ENCODE assay signal across 8 cellular contexts in the genomic region with DNA sequence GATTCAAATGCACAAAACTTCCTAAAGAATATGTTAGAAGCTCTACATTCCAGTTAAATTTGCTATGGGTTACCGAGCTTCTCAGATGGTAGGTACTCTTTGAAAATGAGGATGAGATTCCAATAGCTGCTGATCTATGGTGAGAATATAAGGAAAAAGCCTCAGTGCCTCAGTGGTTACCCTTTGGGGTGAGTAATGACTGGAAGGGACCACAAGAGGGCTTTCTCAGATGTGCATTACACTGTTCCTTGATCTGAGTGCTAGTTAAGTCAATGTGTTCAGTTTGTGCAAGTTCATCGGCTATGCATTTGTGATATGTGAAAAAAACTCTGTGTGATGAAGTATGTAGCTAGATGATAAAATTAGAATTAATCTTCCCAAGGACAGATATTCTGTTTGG. TPM values are rescaled to one million over a fixed set of nuclear protein-coding genes. Genes with fewer than 3 reads are reported as not detected.
DNase-seq lines count a peak whose midpoint lies in the region; ATAC-seq and TF ChIP-seq lines count a peak whose summit lies in the region.

No MANE protein-coding gene starts in this region.

- peaks cover 11% of the 10 kb centered on the region for H3K4me1 Mint-ChIP-seq in mesothelial cell of epicardium

- H3K9me3 Mint-ChIP-seq in mesothelial cell of epicardium, result no peaks in the 10 kb centered on the region

- TF ChIP-seq POLR2A in NB4 (IDR thresholded peaks at IDR 0.05; ENCODE audit: extremely low read depth, insufficient read length), result no peak

- DNase-seq in Daoy (ENCODE audit: low read depth) (peak; percentile 33), NB4 (ENCODE audit: low read depth) (peak; percentile 58), astrocyte of the hippocampus (ENCODE audit: low read depth, low spot score) (peak; percentile 55), mesothelial cell of epicardium (ENCODE audit: low spot score in 2 of 2, unreplicated experiment in 2 of 2) (no peak), NCI-H1048 (lab: John Stamatoyannopoulos, UW) (no peak), HK-2 (ENCODE audit: unreplicated experiment) (no peak)
- no peak for DNase-seq in central memory CD4-positive, alpha-beta T cell

- H3K4me3 Mint-ChIP-seq in mesothelial cell of epicardium, result no peak overlapping the region

- H3K27ac Mint-ChIP-seq in mesothelial cell of epicardium, result no peak overlapping the region

- peak; percentile 53 for ATAC-seq in GM21529 (IDR thresholded peaks at IDR 0.05; ENCODE audit: unreplicated experiment)

- no peaks in the 10 kb centered on the region for H3K36me3 Mint-ChIP-seq in mesothelial cell of epicardium

- TF ChIP-seq CTCF in NB4 (IDR thresholded peaks at IDR 0.05; ENCODE audit: low read depth, low read length), result peak; percentile 70
- TF ChIP-seq CTCF in mesothelial cell of epicardium (IDR thresholded peaks at IDR 0.05; ENCODE audit: unreplicated experiment), result peak; percentile 40

- H3K4me3 ChIP-seq in NB4 (ENCODE audit: low read depth, low read length), result no peak overlapping the region

- peaks cover 72% of the 10 kb centered on the region for H3K27me3 Mint-ChIP-seq in mesothelial cell of epicardium (ENCODE audit: low read depth)

RNA-seq across cellular contexts. Expression of a gene that starts 3.5 kb away (rescaled TPM):
- 0.11 and 1.0 TPM in 2 replicates for total RNA-seq in Daoy (2014; rRNA removed; shearing (Covaris generic))
- 5.0 to 6.2 TPM (median 5.7 TPM) in 3 replicates for total RNA-seq in mesothelial cell of epicardium

Comparison
In these comparisons a context has a peak if more than half of its experiments do, and no peak if none do; other contexts are left out.
1. DNase-seq: peak in Daoy (single experiment), NB4 (single experiment) and astrocyte of the hippocampus (single experiment); none in mesothelial cell of epicardium (0 of 2), central memory CD4-positive, alpha-beta T cell (single experiment), NCI-H1048 (single experiment) and HK-2 (single experiment).